18 cellular contexts compared by ENCODE assay signal in genomic region chr20:3677733-3678132, GRCh38. TPM values are rescaled to one million over a fixed set of nuclear protein-coding genes. Genes with fewer than 3 reads are reported as not detected.
DNase-seq lines count a peak whose midpoint lies in the region; ATAC-seq and TF ChIP-seq lines count a peak whose summit lies in the region.
"Had no signal": no experiment of that assay in that cellular context is flagged by ENCODE, and none has a peak within 500 bp of the region (broad histone marks: within the 10 kb centered on the region; RNA-seq: fewer than 3 reads in every experiment).

No MANE protein-coding gene starts in this region.

- peaks cover 9% of the 10 kb centered on the region for H3K79me2 ChIP-seq in fibroblast of lung (ENCODE audit: control insufficient read depth, insufficient read depth, low read length)
- H3K79me2 ChIP-seq in MM.1S (ENCODE audit: low read length) = no peaks in the 10 kb centered on the region

- H4K20me1 ChIP-seq in fibroblast of lung (ENCODE audit: control insufficient read depth, extremely low read depth, insufficient read depth, low read length) = no peaks in the 10 kb centered on the region
- no peaks in the 10 kb centered on the region for H4K20me1 ChIP-seq in MM.1S (ENCODE audit: insufficient read depth, low read length)

- H3K9ac ChIP-seq in fibroblast of lung (ENCODE audit: insufficient read depth, low read length) (no peak overlapping the region), MM.1S (ENCODE audit: low read length) (no peak overlapping the region)

- peaks cover 52% of the 10 kb centered on the region for H3K27me3 ChIP-seq in RWPE2 (ENCODE audit: insufficient read depth, poor library complexity, severe bottlenecking)
- no peaks in the 10 kb centered on the region for H3K27me3 ChIP-seq in fibroblast of lung (ENCODE audit: control insufficient read depth, insufficient read depth, low read length)
- H3K27me3 ChIP-seq in thoracic aorta (replicated peaks; ENCODE audit: insufficient read depth) = no peaks in the 10 kb centered on the region
- H3K27me3 ChIP-seq in MM.1S (replicated peaks; ENCODE audit: insufficient read depth, low read length) = peaks cover 85% of the 10 kb centered on the region

- H3K4me1 ChIP-seq in RWPE2 (ENCODE audit: insufficient read depth, poor library complexity, severe bottlenecking) = no peaks in the 10 kb centered on the region
- peaks cover 13% of the 10 kb centered on the region for H3K4me1 ChIP-seq in fibroblast of lung (ENCODE audit: control insufficient read depth, extremely low read depth, insufficient read depth, low read length)
- H3K4me1 ChIP-seq in thoracic aorta (ENCODE audit: control insufficient read depth in 1 of 2, low read depth in 2 of 2) = peaks cover 20 to 47% of the 10 kb centered on the region in 2 donors
- H3K4me1 ChIP-seq in MM.1S (ENCODE audit: low read length) = no peaks in the 10 kb centered on the region

- H2AFZ ChIP-seq in fibroblast of lung (ENCODE audit: low read length) = no peak overlapping the region
- no peak overlapping the region for H2AFZ ChIP-seq in MM.1S (ENCODE audit: low read length)

- H3K9me3 ChIP-seq in RWPE2 (ENCODE audit: severe bottlenecking) (no peaks in the 10 kb centered on the region), fibroblast of lung (ENCODE audit: control insufficient read depth, insufficient read depth, low read depth, low read length) (no peaks in the 10 kb centered on the region), thoracic aorta (no peaks in the 10 kb centered on the region), MM.1S (replicated peaks; ENCODE audit: insufficient read depth, low read length) (no peaks in the 10 kb centered on the region)

- H3K4me3 ChIP-seq in RWPE2 (ENCODE audit: severe bottlenecking) (no peak overlapping the region), fibroblast of lung (replicated peaks in 1 of 4; ENCODE audit: control extremely low read depth in 1 of 4, insufficient read depth in 1 of 4, low read depth in 3 of 4, low read length in 4 of 4) (peak overlapping the region in 1 of 4 experiments; percentile 22), thoracic aorta (no peak overlapping the region), MM.1S (ENCODE audit: low read length) (no peak overlapping the region)
- H3K4me3 ChIP-seq: lung had no signal

- DNase-seq in RWPE2 (ENCODE audit: low spot score) (peak; percentile 54), fibroblast of lung (ENCODE audit: low read depth in 2 of 2) (peak; percentile 53), midbrain (lab: John Stamatoyannopoulos, UW) (peak; percentile 39), thoracic aorta (ENCODE audit: low spot score) (no peak), MM.1S (no peak), immature natural killer cell (no peak)
- DNase-seq: activated CD8-positive, alpha-beta memory T cell treated with anti-CD3 and anti-CD28 coated beads for 24 hours; activated naive CD8-positive, alpha-beta T cell treated with anti-CD3 and anti-CD28 coated beads for 36 hours; CD4-positive, alpha-beta T cell; glutamatergic neuron; NCI-H1436 treated with DMSO at 0.1 percent for 48 hours; NCI-H526 treated with DMSO at 0.1 percent for 48 hours; RPMI8226 had no signal

- H3K9me3 Mint-ChIP-seq in immature natural killer cell = no peaks in the 10 kb centered on the region
- H3K9me3 Mint-ChIP-seq: activated naive CD8-positive, alpha-beta T cell treated with anti-CD3 and anti-CD28 coated beads for 36 hours; CD4-positive, alpha-beta T cell had no signal

- peaks cover 7 to 19% (median 11%) of the 10 kb centered on the region in 3 donors for H3K27me3 Mint-ChIP-seq in immature natural killer cell (ENCODE audit: low read depth in 3 of 3)

- no peak overlapping the region for H3K27ac Mint-ChIP-seq in immature natural killer cell
- H3K27ac Mint-ChIP-seq: activated naive CD8-positive, alpha-beta T cell treated with anti-CD3 and anti-CD28 coated beads for 36 hours; CD4-positive, alpha-beta T cell had no signal

- H3K36me3 ChIP-seq in RWPE2 (ENCODE audit: low read depth) (no peaks in the 10 kb centered on the region), fibroblast of lung (ENCODE audit: control insufficient read depth, insufficient read depth, low read length) (peaks cover 8% of the 10 kb centered on the region), thoracic aorta (peaks cover 27% of the 10 kb centered on the region), MM.1S (replicated peaks; ENCODE audit: insufficient read depth, low read length) (no peaks in the 10 kb centered on the region)

- H3K4me1 Mint-ChIP-seq in immature natural killer cell = peaks cover 4 to 5% of the 10 kb centered on the region in 2 donors

- no peaks in the 10 kb centered on the region for H3K36me3 Mint-ChIP-seq in immature natural killer cell
- H3K36me3 Mint-ChIP-seq: activated naive CD8-positive, alpha-beta T cell treated with anti-CD3 and anti-CD28 coated beads for 36 hours had no signal

- peak overlapping the region; percentile 59 for H3K4me2 ChIP-seq in fibroblast of lung (ENCODE audit: extremely low read depth, insufficient read depth, low read length)
- no peak overlapping the region for H3K4me2 ChIP-seq in MM.1S (ENCODE audit: low read depth, low read length)

- H3K27ac ChIP-seq in RWPE2 (ENCODE audit: poor library complexity, severe bottlenecking) = no peak overlapping the region
- H3K27ac ChIP-seq in fibroblast of lung (ENCODE audit: insufficient read depth, low read length) = peak overlapping the region; percentile 34
- H3K27ac ChIP-seq in thoracic aorta = peak overlapping the region; percentile 94 to 96
- no peak overlapping the region for H3K27ac ChIP-seq in MM.1S (ENCODE audit: low read length)

- no peaks in the 10 kb centered on the region for H3F3A ChIP-seq in MM.1S (ENCODE audit: insufficient read depth, low read length)

- ATAC-seq in RWPE2 (ENCODE audit: low read depth) (no peak), thoracic aorta (ENCODE audit: insufficient number of reproducible peaks, low FRiP score, low read depth) (no peak), HG02840 (IDR thresholded peaks at IDR 0.05; ENCODE audit: low FRiP score, unreplicated experiment) (no peak), GM19467 (IDR thresholded peaks at IDR 0.05; ENCODE audit: unreplicated experiment) (no peak)

- H3K9me2 ChIP-seq in MM.1S (replicated peaks; ENCODE audit: insufficient read depth, low read length) = no peaks in the 10 kb centered on the region

- TF ChIP-seq CTCF in RWPE2 (IDR thresholded peaks at IDR 0.05; ENCODE audit: poor library complexity, severe bottlenecking) (no peak), fibroblast of lung (conservative IDR thresholded peaks at IDR 0.05 in 1 of 2, IDR thresholded peaks at IDR 0.05 in 1 of 2; ENCODE audit: low read depth in 1 of 2, low read length in 2 of 2) (no peak), thoracic aorta (IDR thresholded peaks at IDR 0.05) (no peak), MM.1S (IDR thresholded peaks at IDR 0.05; ENCODE audit: low read length) (no peak)

- H3K4me3 Mint-ChIP-seq in immature natural killer cell = no peak overlapping the region
- H3K4me3 Mint-ChIP-seq: activated naive CD8-positive, alpha-beta T cell treated with anti-CD3 and anti-CD28 coated beads for 36 hours; CD4-positive, alpha-beta T cell had no signal

RNA-seq across cellular contexts. Expression of gene ADAM33, which starts 4.1 kb away (rescaled TPM):
- total RNA-seq in fibroblast of lung (37.2 and 67.9 TPM in 2 replicates), thoracic aorta (100 to 1,000 TPM; 113 to 177 TPM)
- polyA plus RNA-seq in fibroblast of lung (27.9 and 29.4 TPM in 2 replicates), immature natural killer cell (not detected)
- polyA plus RNA-seq in fibroblast of lung (2012) = 38.2 and 39.1 TPM in 2 replicates
- polyA minus RNA-seq in fibroblast of lung (ENCODE audit: low replicate concordance) = 35.1 and 38.6 TPM in 2 replicates
- total RNA-seq: activated naive CD8-positive, alpha-beta T cell treated with anti-CD3 and anti-CD28 coated beads for 36 hours; CD4-positive, alpha-beta T cell; dermis microvascular lymphatic vessel endothelial cell had no signal

RNA-seq across cellular contexts. Expression of gene GFRA4, which starts 14.5 kb away (rescaled TPM):
- total RNA-seq in fibroblast of lung = not detected in 2 replicates
- not detected in 2 replicates for polyA plus RNA-seq in fibroblast of lung
- polyA plus RNA-seq in fibroblast of lung (2012) = not detected in 2 replicates
- not detected in 2 replicates for polyA minus RNA-seq in fibroblast of lung (ENCODE audit: low replicate concordance)
- total RNA-seq in thoracic aorta = not detected
- polyA plus RNA-seq in immature natural killer cell = not detected
- total RNA-seq: activated naive CD8-positive, alpha-beta T cell treated with anti-CD3 and anti-CD28 coated beads for 36 hours; CD4-positive, alpha-beta T cell; dermis microvascular lymphatic vessel endothelial cell; lung; renal cortical epithelial cell had no signal
- polyA plus RNA-seq: lung had no signal

RNA-seq across cellular contexts. Expression of gene SIGLEC1, which starts 34.7 kb away (rescaled TPM):
- not detected in 2 replicates for total RNA-seq in fibroblast of lung
- polyA plus RNA-seq in fibroblast of lung = not detected in 2 replicates
- polyA plus RNA-seq in fibroblast of lung (2012) = not detected in 2 replicates
- not detected in 2 replicates for polyA minus RNA-seq in fibroblast of lung (ENCODE audit: low replicate concordance)
- 10 to 100 TPM; 12.2 to 45.5 TPM for total RNA-seq in thoracic aorta
- polyA plus RNA-seq in immature natural killer cell = under 1 TPM in 1 of 3 donors, not detected in 2; 0.13 TPM
- total RNA-seq: activated naive CD8-positive, alpha-beta T cell treated with anti-CD3 and anti-CD28 coated beads for 36 hours; dermis microvascular lymphatic vessel endothelial cell; renal cortical epithelial cell had no signal

RNA-seq across cellular contexts. Expression of gene HSPA12B, which starts 54.8 kb away (rescaled TPM):
- total RNA-seq in fibroblast of lung (0.17 and 0.77 TPM in 2 replicates), thoracic aorta (1 to 10 TPM; 4.6 to 6.5 TPM)
- polyA plus RNA-seq in fibroblast of lung (0.02 and 0.08 TPM in 2 replicates), immature natural killer cell (under 1 TPM in 1 of 3 donors, not detected in 2; 0.53 TPM)
- polyA plus RNA-seq in fibroblast of lung (2012) = 0.33 and 1.2 TPM in 2 replicates
- 0.27 and 0.33 TPM in 2 replicates for polyA minus RNA-seq in fibroblast of lung (ENCODE audit: low replicate concordance)
- total RNA-seq: activated naive CD8-positive, alpha-beta T cell treated with anti-CD3 and anti-CD28 coated beads for 36 hours; renal cortical epithelial cell had no signal

Comparison
In these comparisons a context has a peak if more than half of its experiments do, and no peak if none do; other contexts are left out.
1. DNase-seq: peak in RWPE2 (single experiment), fibroblast of lung (2 of 2) and midbrain (single experiment); none in thoracic aorta (single experiment), MM.1S (single experiment) and immature natural killer cell (0 of 3).
2. H3K27ac ChIP-seq: peak in fibroblast of lung (single experiment) and thoracic aorta (2 of 2); none in RWPE2 (single experiment) and MM.1S (single experiment).
3. RNA of gene SIGLEC1, which starts 34.7 kb away (total RNA-seq): 12.2 to 45.5 TPM in thoracic aorta; not detected in fibroblast of lung; every median in the first group is over 10 times any median in the second.